In genomic region chr22:43419371-43420080, GRCh38 we compare ENCODE assay signal across 25 cellular contexts. TPM values are rescaled to one million over a fixed set of nuclear protein-coding genes. Genes with fewer than 3 reads are reported as not detected.
"Had no signal": no experiment of that assay in that cellular context is flagged by ENCODE, and none has a peak within 500 bp of the region (broad histone marks: within the 10 kb centered on the region; RNA-seq: fewer than 3 reads in every experiment).

No MANE protein-coding gene starts in this region.

- H3K9me3 ChIP-seq: pancreas, psoas muscle, sigmoid colon had no signal

- ATAC-seq: left cardiac atrium; left ventricle myocardium superior; naive thymus-derived CD4-positive, alpha-beta T cell; pancreas; psoas muscle; stimulated activated naive B cell treated with anti-CD40 and anti-IgM and Interleukin-4, amounts not matched to agents 10 μg/mL and 1 μg/mL and 100 μg/mL, for 72 hours; stimulated activated naive CD8-positive, alpha-beta T cell treated with anti-CD3 and anti-CD28 coated beads, Interleukin-15, amount 100 ng/mL, for 72 hours had no signal

- H3K79me2 ChIP-seq: hepatocyte had no signal

- H3K36me3 ChIP-seq: pancreas, sigmoid colon had no signal

- H2AFZ ChIP-seq: hepatocyte had no signal

- H3K4me1 ChIP-seq: pancreas, psoas muscle, sigmoid colon had no signal

- H3K4me1 Mint-ChIP-seq: stimulated activated naive CD8-positive, alpha-beta T cell treated with anti-CD3 and anti-CD28 coated beads, Interleukin-15, amount 100 ng/mL, for 72 hours had no signal

- H3K27ac ChIP-seq: hepatocyte, pancreas, psoas muscle, sigmoid colon, skin epidermis had no signal

- H3K4me3 ChIP-seq: hepatocyte, pancreas, psoas muscle, sigmoid colon, skin epidermis had no signal

- DNase-seq: erythroblast; foreskin melanocyte; head of caudate nucleus; left cardiac atrium; left ventricle myocardium superior; naive thymus-derived CD4-positive, alpha-beta T cell; nephron progenitor cell; occipital lobe; psoas muscle; retina; sigmoid colon; stimulated activated CD4-positive, alpha-beta T cell treated with anti-CD3 and anti-CD28 coated beads, Interleukin-2, amount 100 ng/mL, for 24 hours; stimulated activated CD4-positive, alpha-beta T cell treated with anti-CD3 and anti-CD28 coated beads, Interleukin-4, amount 100 ng/mL, for 4 hours; stimulated activated naive B cell treated with anti-CD40 and anti-IgM and Interleukin-4, amounts not matched to agents 10 μg/mL and 1 μg/mL and 100 μg/mL, for 72 hours; stimulated activated naive CD8-positive, alpha-beta T cell treated with anti-CD3 and anti-CD28 coated beads, Interleukin-15, amount 100 ng/mL, for 72 hours; substantia nigra; trophoblast cell had no signal

- H3K4me2 ChIP-seq: hepatocyte had no signal

- FAIRE-seq: colon, endothelial cell of umbilical vein, kidney, pancreas had no signal

- H3K27ac Mint-ChIP-seq: dendritic cell treated with granulocyte-macrophage colony-stimulating factor and Interleukin-4, amounts not matched to agents 40 ng/mL and 50 ng/mL, for 4 days; naive thymus-derived CD4-positive, alpha-beta T cell; nephron progenitor cell; stimulated activated naive B cell treated with anti-CD40 and anti-IgM and Interleukin-4, amounts not matched to agents 10 μg/mL and 1 μg/mL and 100 μg/mL, for 72 hours had no signal

- H3K4me3 Mint-ChIP-seq: dendritic cell treated with granulocyte-macrophage colony-stimulating factor and Interleukin-4, amounts not matched to agents 40 ng/mL and 50 ng/mL, for 4 days; naive thymus-derived CD4-positive, alpha-beta T cell; nephron progenitor cell; stimulated activated naive B cell treated with anti-CD40 and anti-IgM and Interleukin-4, amounts not matched to agents 10 μg/mL and 1 μg/mL and 100 μg/mL, for 72 hours; stimulated activated naive CD8-positive, alpha-beta T cell treated with anti-CD3 and anti-CD28 coated beads, Interleukin-15, amount 100 ng/mL, for 72 hours had no signal

- H3K9me3 Mint-ChIP-seq: dendritic cell treated with granulocyte-macrophage colony-stimulating factor and Interleukin-4, amounts not matched to agents 40 ng/mL and 50 ng/mL, for 4 days; naive thymus-derived CD4-positive, alpha-beta T cell; nephron progenitor cell; stimulated activated naive B cell treated with anti-CD40 and anti-IgM and Interleukin-4, amounts not matched to agents 10 μg/mL and 1 μg/mL and 100 μg/mL, for 72 hours; stimulated activated naive CD8-positive, alpha-beta T cell treated with anti-CD3 and anti-CD28 coated beads, Interleukin-15, amount 100 ng/mL, for 72 hours had no signal

- H3K36me3 Mint-ChIP-seq: naive thymus-derived CD4-positive, alpha-beta T cell; stimulated activated naive B cell treated with anti-CD40 and anti-IgM and Interleukin-4, amounts not matched to agents 10 μg/mL and 1 μg/mL and 100 μg/mL, for 72 hours had no signal

RNA-seq across cellular contexts. Expression of gene MPPED1, which starts 7.7 kb away (rescaled TPM):
- total RNA-seq: endothelial cell of umbilical vein; kidney; left ventricle myocardium superior; mononuclear cell; naive thymus-derived CD4-positive, alpha-beta T cell; pancreas; psoas muscle; sigmoid colon had no signal
- polyA plus RNA-seq: endothelial cell of umbilical vein; naive thymus-derived CD4-positive, alpha-beta T cell; sigmoid colon had no signal
